23 cellular contexts compared by ENCODE assay signal in the genomic region with DNA sequence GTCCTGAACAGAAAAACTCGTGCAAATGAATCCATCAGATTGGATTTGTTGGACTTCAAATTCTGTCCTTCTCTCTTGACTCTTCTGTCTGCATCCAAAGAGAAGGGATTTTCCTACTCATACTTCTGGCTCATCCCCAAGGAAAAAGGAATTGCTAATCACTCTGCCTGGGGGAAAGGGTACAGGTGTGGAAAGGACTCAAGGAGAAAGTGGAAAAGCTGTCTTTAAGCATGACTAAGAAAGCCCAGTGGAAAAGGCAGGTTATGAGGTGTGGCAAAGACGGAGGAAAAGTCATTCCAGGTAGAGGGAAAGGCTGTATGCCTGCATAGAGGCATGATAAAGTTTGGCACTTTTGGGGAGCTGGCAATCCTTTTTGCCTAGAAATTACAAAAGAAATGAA. TPM values are rescaled to one million over a fixed set of nuclear protein-coding genes. Genes with fewer than 3 reads are reported as not detected.
DNase-seq lines count a peak whose midpoint lies in the region; ATAC-seq and TF ChIP-seq lines count a peak whose summit lies in the region.
"Had no signal": no experiment of that assay in that cellular context is flagged by ENCODE, and none has a peak within 500 bp of the region (broad histone marks: within the 10 kb centered on the region; RNA-seq: fewer than 3 reads in every experiment).

No MANE protein-coding gene starts in this region.

- CTCF ChIA-PET in WTC11 (lab: Charles Lee): no interaction called here

- H3K4me3 Mint-ChIP-seq in WTC11 (peak overlapping the region; percentile 73), osteocyte (ENCODE audit: unreplicated experiment) (peak overlapping the region; percentile 62)
- H3K4me3 Mint-ChIP-seq: activated CD4-positive, alpha-beta memory T cell treated with anti-CD3 and anti-CD28 coated beads for 36 hours; activated naive CD8-positive, alpha-beta T cell; stimulated activated naive CD8-positive, alpha-beta T cell treated with anti-CD3 and anti-CD28 coated beads, Interleukin-15, Interleukin-2, amounts not matched to agents 100 ng/mL and 50 ng/mL, for 24 hours had no signal

- POLR2A ChIA-PET in WTC11 (lab: Charles Lee): no interaction called here

- TF ChIP-seq CTCF in WTC11 (IDR thresholded peaks at IDR 0.05) (no peak), hepatocyte (IDR thresholded peaks at IDR 0.05; ENCODE audit: poor library complexity) (no peak), osteocyte (IDR thresholded peaks at IDR 0.05) (no peak)

- peak overlapping the region; percentile 70 for H3K4me2 ChIP-seq in hepatocyte

- H3K4me3 ChIP-seq in HUES48 (ENCODE audit: low read depth, low read length) (peak overlapping the region; percentile 72), hepatocyte (no peak overlapping the region)
- H3K4me3 ChIP-seq: dorsolateral prefrontal cortex, vagina had no signal

- H3K27ac Mint-ChIP-seq in WTC11 (0 out of 2 replicates have a peak overlapping the region, but pooled peaks have one; percentile 16), osteocyte (ENCODE audit: unreplicated experiment) (no peak overlapping the region)
- H3K27ac Mint-ChIP-seq: activated CD4-positive, alpha-beta memory T cell treated with anti-CD3 and anti-CD28 coated beads for 36 hours; activated naive CD8-positive, alpha-beta T cell; activated T-helper 2 cell treated with anti-CD3 and anti-CD28 coated beads, Interferon-gamma antibody, Interleukin-2, Interleukin-4, amounts not matched to agents 10 μg/mL and 5 μg/mL and 100 μg/mL, durations not matched to agents 14 hours and 24 hours and 36 hours; stimulated activated naive CD8-positive, alpha-beta T cell treated with anti-CD3 and anti-CD28 coated beads, Interleukin-15, Interleukin-2, amounts not matched to agents 100 ng/mL and 50 ng/mL, for 24 hours had no signal

- 83% methylated on average over 2 of the region's 2 CpGs for WGBS in hepatocyte (ENCODE audit: low lambda C conversion rate, missing lambda C conversion rate)

- H3K27me3 ChIP-seq in HUES48 (ENCODE audit: control insufficient read depth, insufficient read depth, low read length) (no peaks in the 10 kb centered on the region), hepatocyte (no peaks in the 10 kb centered on the region)
- H3K27me3 ChIP-seq: vagina had no signal

- H3K27ac ChIP-seq in HUES48 (ENCODE audit: low read depth, low read length) (no peak overlapping the region), hepatocyte (no peak overlapping the region)
- H3K27ac ChIP-seq: C4-2B, dorsolateral prefrontal cortex, vagina had no signal

- H3K9me3 Mint-ChIP-seq in WTC11 (no peaks in the 10 kb centered on the region), osteocyte (ENCODE audit: unreplicated experiment) (no peaks in the 10 kb centered on the region)
- H3K9me3 Mint-ChIP-seq: activated CD4-positive, alpha-beta memory T cell treated with anti-CD3 and anti-CD28 coated beads for 36 hours; activated T-helper 2 cell treated with anti-CD3 and anti-CD28 coated beads, Interferon-gamma antibody, Interleukin-2, Interleukin-4, amounts not matched to agents 10 μg/mL and 5 μg/mL and 100 μg/mL, durations not matched to agents 14 hours and 24 hours and 36 hours; stimulated activated naive CD8-positive, alpha-beta T cell treated with anti-CD3 and anti-CD28 coated beads, Interleukin-15, Interleukin-2, amounts not matched to agents 100 ng/mL and 50 ng/mL, for 24 hours had no signal

- H3K27me3 Mint-ChIP-seq in WTC11 (ENCODE audit: low read depth) (0 out of 2 replicates have a peak, but pooled peaks cover 5% of the 10 kb centered on the region), osteocyte (ENCODE audit: unreplicated experiment) (no peaks in the 10 kb centered on the region)

- H3K9me2 ChIP-seq in hepatocyte (replicated peaks; ENCODE audit: insufficient read depth): no peaks in the 10 kb centered on the region

- H3K9ac ChIP-seq in HUES48 (ENCODE audit: low read depth, low read length): no peak overlapping the region

- ATAC-seq in WTC11: peak; percentile 34
- ATAC-seq in GM18868 (IDR thresholded peaks at IDR 0.05; ENCODE audit: unreplicated experiment): no peak
- ATAC-seq in GM18867 (IDR thresholded peaks at IDR 0.05; ENCODE audit: unreplicated experiment): no peak
- ATAC-seq: HepG2 had no signal

- no peaks in the 10 kb centered on the region for H4K20me1 ChIP-seq in hepatocyte (ENCODE audit: insufficient read depth, poor library complexity, severe bottlenecking)

- no peaks in the 10 kb centered on the region for H3K36me3 Mint-ChIP-seq in WTC11
- H3K36me3 Mint-ChIP-seq in osteocyte (ENCODE audit: unreplicated experiment): no peaks in the 10 kb centered on the region
- H3K36me3 Mint-ChIP-seq: activated CD4-positive, alpha-beta memory T cell treated with anti-CD3 and anti-CD28 coated beads for 36 hours; activated naive CD8-positive, alpha-beta T cell had no signal

- H3K79me2 ChIP-seq in hepatocyte: no peaks in the 10 kb centered on the region

- no peak for DNase-seq in WTC11 (ENCODE audit: low spot score)
- DNase-seq in hepatocyte (ENCODE audit: low spot score): no peak
- no peak for DNase-seq in osteocyte (ENCODE audit: extremely low spot score, unreplicated experiment)
- DNase-seq in SW480 (ENCODE audit: low spot score): no peak
- DNase-seq in NCI-H2171 (lab: John Stamatoyannopoulos, UW): no peak
- DNase-seq: activated CD4-positive, alpha-beta memory T cell treated with anti-CD3 and anti-CD28 coated beads for 36 hours; activated CD8-positive, alpha-beta memory T cell treated with anti-CD3 and anti-CD28 coated beads, Interleukin-2, amount 50 U/mL, for 48 hours; cerebellar nuclear complex; dorsolateral prefrontal cortex; Karpas-422; NCI-H1436 treated with DMSO at 0.1 percent for 48 hours; NCI-H524; occipital lobe; T-helper 1 cell had no signal

- H3K4me1 ChIP-seq in HUES48 (ENCODE audit: control insufficient read depth, insufficient read depth, low read length) (peaks cover 9% of the 10 kb centered on the region), hepatocyte (ENCODE audit: insufficient read depth) (no peaks in the 10 kb centered on the region)
- H3K4me1 ChIP-seq: vagina had no signal

- H3K36me3 ChIP-seq in HUES48 (ENCODE audit: control insufficient read depth, insufficient read depth, low read length): no peaks in the 10 kb centered on the region
- no peaks in the 10 kb centered on the region for H3K36me3 ChIP-seq in hepatocyte (replicated peaks; ENCODE audit: insufficient read depth, low read depth)
- H3K36me3 ChIP-seq: vagina had no signal

- no peaks in the 10 kb centered on the region for H3K9me3 ChIP-seq in HUES48 (ENCODE audit: control insufficient read depth, insufficient read depth, low read length)
- H3K9me3 ChIP-seq in hepatocyte (ENCODE audit: low read depth): no peaks in the 10 kb centered on the region
- H3K9me3 ChIP-seq: vagina had no signal

- no peak overlapping the region for H2AFZ ChIP-seq in hepatocyte

- H3K4me1 Mint-ChIP-seq in WTC11 (peaks cover 18% of the 10 kb centered on the region), osteocyte (ENCODE audit: unreplicated experiment) (peaks cover 6% of the 10 kb centered on the region)

TF ChIP-seq in WTC11, 78 proteins besides CTCF, POLR2A, EP300 and RAD21 (continues in another document):
- TF ChIP-seq MAX (CRISPR knock-in tag; IDR thresholded peaks at IDR 0.05): no peak
- TF ChIP-seq MXD4 (CRISPR knock-in tag; IDR thresholded peaks at IDR 0.05; ENCODE audit: borderline replicate concordance): no peak
- TF ChIP-seq, protein P1, sequence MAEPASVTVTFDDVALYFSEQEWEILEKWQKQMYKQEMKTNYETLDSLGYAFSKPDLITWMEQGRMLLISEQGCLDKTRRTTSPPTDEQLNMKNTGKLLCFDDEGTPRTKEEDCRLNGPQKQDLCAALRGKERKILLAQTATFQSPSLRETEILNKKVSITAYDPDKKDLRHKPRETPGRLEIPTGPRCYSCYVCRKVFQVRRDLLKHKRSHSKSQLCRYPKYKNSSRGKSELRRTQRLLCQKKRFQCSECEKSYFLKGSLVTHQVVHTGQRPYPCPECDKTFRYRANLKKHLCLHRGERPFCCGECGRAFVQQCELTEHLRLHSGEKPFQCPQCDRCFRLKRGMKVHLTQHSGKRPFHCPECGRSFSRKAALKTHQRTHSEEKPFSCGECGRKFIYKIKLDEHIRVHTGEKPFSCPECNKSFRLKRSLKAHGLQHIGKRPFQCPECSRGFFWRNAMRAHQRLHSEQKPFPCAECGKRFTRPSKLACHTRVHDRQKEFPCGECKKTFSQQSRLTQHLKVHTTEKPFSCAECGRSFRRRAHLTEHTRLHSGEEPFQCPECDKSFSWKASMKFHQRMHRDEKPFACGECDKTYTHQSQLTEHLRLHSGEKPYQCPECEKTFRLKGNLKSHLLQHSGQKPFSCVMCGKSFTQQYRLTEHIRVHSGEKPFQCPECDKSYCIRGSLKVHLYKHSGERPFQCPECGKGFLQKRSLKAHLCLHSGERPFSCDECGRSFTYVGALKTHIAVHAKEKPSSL (CRISPR knock-in tag; conservative IDR thresholded peaks at IDR 0.05): no peak
- TF ChIP-seq, protein P2, sequence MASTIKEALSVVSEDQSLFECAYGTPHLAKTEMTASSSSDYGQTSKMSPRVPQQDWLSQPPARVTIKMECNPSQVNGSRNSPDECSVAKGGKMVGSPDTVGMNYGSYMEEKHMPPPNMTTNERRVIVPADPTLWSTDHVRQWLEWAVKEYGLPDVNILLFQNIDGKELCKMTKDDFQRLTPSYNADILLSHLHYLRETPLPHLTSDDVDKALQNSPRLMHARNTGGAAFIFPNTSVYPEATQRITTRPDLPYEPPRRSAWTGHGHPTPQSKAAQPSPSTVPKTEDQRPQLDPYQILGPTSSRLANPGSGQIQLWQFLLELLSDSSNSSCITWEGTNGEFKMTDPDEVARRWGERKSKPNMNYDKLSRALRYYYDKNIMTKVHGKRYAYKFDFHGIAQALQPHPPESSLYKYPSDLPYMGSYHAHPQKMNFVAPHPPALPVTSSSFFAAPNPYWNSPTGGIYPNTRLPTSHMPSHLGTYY (CRISPR knock-in tag; IDR thresholded peaks at IDR 0.05): no peak
- TF ChIP-seq, protein P3, sequence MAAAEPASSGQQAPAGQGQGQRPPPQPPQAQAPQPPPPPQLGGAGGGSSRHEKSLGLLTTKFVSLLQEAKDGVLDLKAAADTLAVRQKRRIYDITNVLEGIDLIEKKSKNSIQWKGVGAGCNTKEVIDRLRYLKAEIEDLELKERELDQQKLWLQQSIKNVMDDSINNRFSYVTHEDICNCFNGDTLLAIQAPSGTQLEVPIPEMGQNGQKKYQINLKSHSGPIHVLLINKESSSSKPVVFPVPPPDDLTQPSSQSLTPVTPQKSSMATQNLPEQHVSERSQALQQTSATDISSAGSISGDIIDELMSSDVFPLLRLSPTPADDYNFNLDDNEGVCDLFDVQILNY (CRISPR knock-in tag; IDR thresholded peaks at IDR 0.05): no peak

RNA-seq across cellular contexts. Expression of gene PTGS2, which starts 43.4 kb away (rescaled TPM):
- 0.20 to 0.66 TPM (median 0.60 TPM) in 3 replicates for total RNA-seq in WTC11 (2021)
- total RNA-seq in hepatocyte: 19.1 and 21.9 TPM in 2 replicates
- polyA plus RNA-seq in hepatocyte: 6.2 and 9.9 TPM in 2 replicates
- 3.1 and 4.3 TPM in 2 replicates for total RNA-seq in osteocyte
- total RNA-seq: HepG2 had no signal
- polyA plus RNA-seq: HepG2 had no signal
